ENCODE assay signal across 8 cellular contexts in the genomic region with DNA sequence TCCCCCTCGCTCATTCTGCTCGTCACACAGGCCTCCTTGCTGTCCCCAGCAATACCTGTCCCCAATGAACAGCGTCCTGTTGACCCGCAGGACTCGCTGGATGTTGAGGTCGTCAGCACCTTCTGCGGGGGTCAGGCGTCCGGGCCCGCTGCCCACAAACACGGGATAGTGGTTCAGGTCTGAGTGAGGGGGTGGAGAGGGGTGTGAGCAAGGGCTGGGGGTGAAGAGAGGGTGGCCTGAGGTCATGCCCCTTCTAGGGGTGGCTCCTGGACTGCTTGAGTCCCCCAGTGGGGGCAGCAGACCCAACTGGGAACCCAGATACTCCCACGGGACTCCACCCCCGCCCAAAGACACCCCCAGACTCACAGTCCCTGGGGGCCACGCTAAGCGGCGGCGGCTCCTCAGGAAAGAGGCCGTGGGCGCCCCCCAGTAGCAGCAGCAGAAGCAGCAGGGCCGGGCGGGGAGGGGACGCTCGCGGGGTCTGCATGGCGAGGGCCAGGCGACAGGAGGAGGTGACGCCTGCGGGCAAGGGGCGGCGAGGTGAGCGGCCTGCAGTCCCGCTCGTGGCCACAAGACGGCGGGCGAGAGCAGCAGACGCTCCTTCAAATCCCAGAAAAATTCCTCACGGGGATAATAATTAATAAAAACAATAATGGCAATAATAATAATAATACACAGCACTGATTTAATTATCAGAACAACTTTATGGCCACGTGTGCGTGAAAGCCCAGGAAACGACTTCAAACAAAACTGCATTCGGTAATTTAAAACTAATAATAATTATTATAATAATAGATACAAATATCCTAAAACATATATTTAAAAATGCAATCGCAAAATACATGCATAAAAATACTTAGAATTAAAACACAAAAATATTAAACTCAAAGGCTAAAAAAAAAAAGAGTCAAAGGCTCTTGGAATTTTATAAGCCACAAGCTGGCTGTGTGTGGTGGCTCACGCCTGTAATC. TPM values are rescaled to one million over a fixed set of nuclear protein-coding genes. Genes with fewer than 3 reads are reported as not detected.
A peak's percentile ranks its signal among the peaks of the same experiment; 100 is the strongest.
DNase-seq lines count a peak whose midpoint lies in the region; ATAC-seq, FAIRE-seq and TF ChIP-seq lines count a peak whose summit lies in the region.

No MANE protein-coding gene starts in this region.

- H3K4me1 ChIP-seq in kidney (ENCODE audit: control insufficient read depth in 1 of 2, insufficient read depth in 1 of 2, low read depth in 1 of 2, low read length in 2 of 2) = no peaks in the 10 kb centered on the region

- H3K27ac ChIP-seq in kidney (ENCODE audit: low read depth in 2 of 2, low read length in 2 of 2) = no peak overlapping the region

- no peaks in the 10 kb centered on the region for H3K27me3 Mint-ChIP-seq in activated naive CD8-positive, alpha-beta T cell treated with anti-CD3 and anti-CD28 coated beads, Interleukin-2, amount 50 U/mL, for 24 hours
- no peaks in the 10 kb centered on the region for H3K27me3 Mint-ChIP-seq in type B pancreatic cell

- no peak overlapping the region for H3K9ac ChIP-seq in kidney (ENCODE audit: low read length in 2 of 2)

- no peaks in the 10 kb centered on the region for H3K36me3 ChIP-seq in kidney (ENCODE audit: control insufficient read depth in 1 of 2, insufficient read depth in 2 of 2, low read length in 2 of 2)

- H3K27ac Mint-ChIP-seq in activated naive CD8-positive, alpha-beta T cell treated with anti-CD3 and anti-CD28 coated beads, Interleukin-2, amount 50 U/mL, for 24 hours = no peak overlapping the region
- no peak overlapping the region for H3K27ac Mint-ChIP-seq in type B pancreatic cell

- no peaks in the 10 kb centered on the region for H3K9me3 ChIP-seq in kidney (ENCODE audit: control insufficient read depth in 1 of 2, low read length in 2 of 2)

- no peaks in the 10 kb centered on the region for H3K36me3 Mint-ChIP-seq in activated naive CD8-positive, alpha-beta T cell treated with anti-CD3 and anti-CD28 coated beads, Interleukin-2, amount 50 U/mL, for 24 hours (ENCODE audit: low read depth)
- H3K36me3 Mint-ChIP-seq in type B pancreatic cell = no peaks in the 10 kb centered on the region

- H3K9me3 Mint-ChIP-seq in activated naive CD8-positive, alpha-beta T cell treated with anti-CD3 and anti-CD28 coated beads, Interleukin-2, amount 50 U/mL, for 24 hours = no peaks in the 10 kb centered on the region
- no peaks in the 10 kb centered on the region for H3K9me3 Mint-ChIP-seq in type B pancreatic cell

- intact Hi-C loops in kidney (cut with DNase I) = no loop called here

- H3K4me3 ChIP-seq in kidney (ENCODE audit: low read length in 2 of 2) = peak overlapping the region in 1 of 2 donors; percentile 56

- no peak overlapping the region for H3K4me3 Mint-ChIP-seq in activated naive CD8-positive, alpha-beta T cell treated with anti-CD3 and anti-CD28 coated beads, Interleukin-2, amount 50 U/mL, for 24 hours
- H3K4me3 Mint-ChIP-seq in type B pancreatic cell = no peak overlapping the region

- DNase-seq in EH (ENCODE audit: low read depth) (peak; percentile 18), kidney (no peak), type B pancreatic cell (ENCODE audit: extremely low spot score, unreplicated experiment) (peak; percentile 78)
- DNase-seq in activated naive CD8-positive, alpha-beta T cell treated with anti-CD3 and anti-CD28 coated beads, Interleukin-2, amount 50 U/mL, for 24 hours = peak; percentile 52

- TF ChIP-seq CTCF in LNCAP (IDR thresholded peaks at IDR 0.05) (peak; percentile 99), kidney (IDR thresholded peaks at IDR 0.05; ENCODE audit: borderline replicate concordance, extremely low read depth, insufficient read depth) (peak; percentile 97), type B pancreatic cell (conservative IDR thresholded peaks at IDR 0.05) (peak; percentile 100)

- H3K4me1 Mint-ChIP-seq in activated naive CD8-positive, alpha-beta T cell treated with anti-CD3 and anti-CD28 coated beads, Interleukin-2, amount 50 U/mL, for 24 hours = no peaks in the 10 kb centered on the region
- no peaks in the 10 kb centered on the region for H3K4me1 Mint-ChIP-seq in type B pancreatic cell (ENCODE audit: unreplicated experiment)

- FAIRE-seq in kidney (lab: Jason Lieb, UNC) = no peak

- ATAC-seq in activated naive CD8-positive, alpha-beta T cell treated with anti-CD3 and anti-CD28 coated beads, Interleukin-2, amount 50 U/mL, for 24 hours = no peak
- no peak for ATAC-seq in HG03175 (IDR thresholded peaks at IDR 0.05; ENCODE audit: unreplicated experiment)
- no peak for ATAC-seq in HG02623 (IDR thresholded peaks at IDR 0.05; ENCODE audit: unreplicated experiment)
- ATAC-seq in HG03280 (IDR thresholded peaks at IDR 0.05; ENCODE audit: unreplicated experiment) = no peak

RNA-seq across cellular contexts. Expression of gene SEMA6B, which starts 1.2 kb away (rescaled TPM):
- total RNA-seq in kidney (17.7 TPM), type B pancreatic cell (ENCODE audit: low replicate concordance) (1.7 and 9.5 TPM in 2 replicates)
- 2.6 TPM for polyA plus RNA-seq in kidney (ENCODE audit: insufficient read depth, low read depth, low replicate concordance)

RNA-seq across cellular contexts. Expression of gene LRG1, which starts 18.4 kb away (rescaled TPM):
- total RNA-seq in kidney = 26.4 TPM
- polyA plus RNA-seq in kidney (ENCODE audit: insufficient read depth, low read depth, low replicate concordance) = 2.2 TPM
- 0.21 and 1.2 TPM in 2 replicates for total RNA-seq in type B pancreatic cell (ENCODE audit: low replicate concordance)

RNA-seq across cellular contexts. Expression of gene PLIN5, which starts 23.2 kb away (rescaled TPM):
- total RNA-seq in kidney (30.7 TPM), type B pancreatic cell (ENCODE audit: low replicate concordance) (1.2 and 4.3 TPM in 2 replicates)
- polyA plus RNA-seq in kidney (ENCODE audit: insufficient read depth, low read depth, low replicate concordance) = 21.2 TPM

RNA-seq across cellular contexts. Expression of gene PLIN4, which starts 40.0 kb away (rescaled TPM):
- 2.2 TPM for total RNA-seq in kidney
- polyA plus RNA-seq in kidney (ENCODE audit: insufficient read depth, low read depth, low replicate concordance) = 1.6 TPM
- total RNA-seq in type B pancreatic cell (ENCODE audit: low replicate concordance) = 0.48 TPM in 2 replicates

Comparison
In these comparisons a context has a peak if more than half of its experiments do, and no peak if none do; other contexts are left out.
1. RNA of gene LRG1, which starts 18.4 kb away (total RNA-seq): 26.4 TPM in kidney (single experiment); 0.21 to 1.2 TPM in type B pancreatic cell; every median in the first group is over 10 times any median in the second.
2. Peak in every context shown above with its lines, with median percentiles within 50 percentile points of each other: CTCF ChIP-seq.